15 cellular contexts compared by ENCODE assay signal in genomic region chr12:125081427-125081826, GRCh38. TPM values are rescaled to one million over a fixed set of nuclear protein-coding genes. Genes with fewer than 3 reads are reported as not detected.
DNase-seq lines count a peak whose midpoint lies in the region; ATAC-seq, FAIRE-seq and TF ChIP-seq lines count a peak whose summit lies in the region.
"Had no signal": no experiment of that assay in that cellular context is flagged by ENCODE, and none has a peak within 500 bp of the region (broad histone marks: within the 10 kb centered on the region; RNA-seq: fewer than 3 reads in every experiment).

No MANE protein-coding gene starts in this region.

- DNase-seq in CD8-positive, alpha-beta T cell: no peak
- DNase-seq in NCI-H128 (lab: John Stamatoyannopoulos, UW; ENCODE audit: unreplicated experiment) (peak; percentile 97), NCI-H2196 treated with DMSO at 0.1 percent for 48 hours (lab: John Stamatoyannopoulos, UW; ENCODE audit: unreplicated experiment) (peak; percentile 95), bronchial epithelial cell (ENCODE audit: low read depth) (peak; percentile 29), GF-D8 (lab: John Stamatoyannopoulos, UW) (no peak), NOMO-1 (lab: John Stamatoyannopoulos, UW; ENCODE audit: unreplicated experiment in 2 of 2) (no peak)
- no peak for DNase-seq in stimulated activated naive B cell treated with anti-CD40 and anti-IgM and Interleukin-4, amounts not matched to agents 10 μg/mL and 1 μg/mL and 100 μg/mL, for 72 hours
- DNase-seq: activated CD4-positive, alpha-beta T cell treated with anti-CD3 and anti-CD28 coated beads, Interleukin-2, amount 50 U/mL, for 48 hours; activated effector memory CD4-positive, alpha-beta T cell treated with Interleukin-2 at 50 U/mL for 16 hours; foreskin fibroblast; NCI-H2227 treated with DMSO at 0.1 percent for 48 hours; upper lobe of left lung had no signal

- peaks cover 57% of the 10 kb centered on the region for H3K36me3 Mint-ChIP-seq in CD8-positive, alpha-beta T cell
- H3K36me3 Mint-ChIP-seq in stimulated activated naive B cell treated with anti-CD40 and anti-IgM and Interleukin-4, amounts not matched to agents 10 μg/mL and 1 μg/mL and 100 μg/mL, for 72 hours: peaks cover 38 to 49% of the 10 kb centered on the region in 2 donors

- H3K36me3 ChIP-seq in CD8-positive, alpha-beta T cell (ENCODE audit: insufficient read depth, low read length): peaks cover 1% of the 10 kb centered on the region
- H3K36me3 ChIP-seq in bronchial epithelial cell (ENCODE audit: control insufficient read depth, insufficient read depth, low read length): peaks cover 15% of the 10 kb centered on the region
- H3K36me3 ChIP-seq: prostate gland had no signal

- H3K4me3 ChIP-seq in CD8-positive, alpha-beta T cell (ENCODE audit: low read depth, low read length): no peak overlapping the region
- H3K4me3 ChIP-seq in bronchial epithelial cell (ENCODE audit: low read depth, low read length): no peak overlapping the region
- H3K4me3 ChIP-seq: prostate gland, upper lobe of left lung had no signal

- H3K27ac ChIP-seq in CD8-positive, alpha-beta T cell (ENCODE audit: low read depth, low read length): no peak overlapping the region
- H3K27ac ChIP-seq: prostate gland, upper lobe of left lung had no signal

- H3K27me3 ChIP-seq in CD8-positive, alpha-beta T cell (ENCODE audit: insufficient read depth, low read length): no peaks in the 10 kb centered on the region
- H3K27me3 ChIP-seq in bronchial epithelial cell (ENCODE audit: control insufficient read depth, insufficient read depth, low read length): no peaks in the 10 kb centered on the region
- H3K27me3 ChIP-seq: upper lobe of left lung had no signal

- POLR2A ChIA-PET in CD8-positive, alpha-beta T cell (lab: Charles Lee): no interaction called here

- H3K27ac Mint-ChIP-seq in CD8-positive, alpha-beta T cell: peak overlapping the region; percentile 28
- H3K27ac Mint-ChIP-seq in stimulated activated naive B cell treated with anti-CD40 and anti-IgM and Interleukin-4, amounts not matched to agents 10 μg/mL and 1 μg/mL and 100 μg/mL, for 72 hours: no peak overlapping the region

- no peaks in the 10 kb centered on the region for H3K9me3 ChIP-seq in CD8-positive, alpha-beta T cell (ENCODE audit: low read length)
- H3K9me3 ChIP-seq: prostate gland, upper lobe of left lung had no signal

- intact Hi-C loops in CD8-positive, alpha-beta T cell (cut with DNase I, micrococcal nuclease): no loop called here

- TF ChIP-seq CTCF in CD8-positive, alpha-beta T cell (IDR thresholded peaks at IDR 0.05): no peak
- no peak for TF ChIP-seq CTCF in bronchial epithelial cell (IDR thresholded peaks at IDR 0.05; ENCODE audit: insufficient read depth, low read length, severe bottlenecking)

- H3K4me3 Mint-ChIP-seq in CD8-positive, alpha-beta T cell: no peak overlapping the region
- no peak overlapping the region for H3K4me3 Mint-ChIP-seq in stimulated activated naive B cell treated with anti-CD40 and anti-IgM and Interleukin-4, amounts not matched to agents 10 μg/mL and 1 μg/mL and 100 μg/mL, for 72 hours

- no peaks in the 10 kb centered on the region for H3K4me1 Mint-ChIP-seq in CD8-positive, alpha-beta T cell (ENCODE audit: low read depth)
- H3K4me1 Mint-ChIP-seq in stimulated activated naive B cell treated with anti-CD40 and anti-IgM and Interleukin-4, amounts not matched to agents 10 μg/mL and 1 μg/mL and 100 μg/mL, for 72 hours: no peaks in the 10 kb centered on the region

- no peaks in the 10 kb centered on the region for H3K9me3 Mint-ChIP-seq in CD8-positive, alpha-beta T cell
- no peaks in the 10 kb centered on the region for H3K9me3 Mint-ChIP-seq in stimulated activated naive B cell treated with anti-CD40 and anti-IgM and Interleukin-4, amounts not matched to agents 10 μg/mL and 1 μg/mL and 100 μg/mL, for 72 hours

- FAIRE-seq in bronchial epithelial cell (lab: Jason Lieb, UNC): peak; percentile 79
- FAIRE-seq: GM12891 had no signal

- ATAC-seq in CD8-positive, alpha-beta T cell: no peak
- ATAC-seq in stimulated activated naive B cell treated with anti-CD40 and anti-IgM and Interleukin-4, amounts not matched to agents 10 μg/mL and 1 μg/mL and 100 μg/mL, for 72 hours (replicated peaks): no peak
- no peak for ATAC-seq in GM21381 (IDR thresholded peaks at IDR 0.05; ENCODE audit: unreplicated experiment)

- CTCF ChIA-PET in CD8-positive, alpha-beta T cell (lab: Charles Lee): interaction anchor here (0.6 kb wide), 1 partner anchor 998 kb away, joined by 3 read pairs; no protein-coding TSS in a partner anchor

- no peaks in the 10 kb centered on the region for H3K27me3 Mint-ChIP-seq in CD8-positive, alpha-beta T cell (ENCODE audit: low read depth)
- H3K27me3 Mint-ChIP-seq in stimulated activated naive B cell treated with anti-CD40 and anti-IgM and Interleukin-4, amounts not matched to agents 10 μg/mL and 1 μg/mL and 100 μg/mL, for 72 hours: no peaks in the 10 kb centered on the region

- no peaks in the 10 kb centered on the region for H3K4me1 ChIP-seq in CD8-positive, alpha-beta T cell (ENCODE audit: insufficient read depth, low read length)
- H3K4me1 ChIP-seq: prostate gland, upper lobe of left lung had no signal

RNA-seq across cellular contexts. Expression of gene AACS, which starts 16.2 kb away (rescaled TPM):
- total RNA-seq in CD8-positive, alpha-beta T cell: 10 to 100 TPM; 11.0 to 12.3 TPM
- total RNA-seq in bronchial epithelial cell: 30.5 and 43.0 TPM in 2 replicates

Comparison
In these comparisons a context has a peak if more than half of its experiments do, and no peak if none do; other contexts are left out.
1. DNase-seq: peak in NCI-H128 (single experiment), NCI-H2196 treated with DMSO at 0.1 percent for 48 hours (single experiment) and bronchial epithelial cell (single experiment); none in CD8-positive, alpha-beta T cell (0 of 7), stimulated activated naive B cell treated with anti-CD40 and anti-IgM and Interleukin-4, amounts not matched to agents 10 μg/mL and 1 μg/mL and 100 μg/mL, for 72 hours (single experiment), GF-D8 (single experiment) and NOMO-1 (0 of 2).